ENCODE assay signal across 1 cellular context in genomic region chr20:35277531-35278395, GRCh38.
TF ChIP-seq lines count a peak whose summit lies in the region.

MMP24OS (minus strand) TSS chr20:35278122; CDS start chr20:35277929, 193 bp downstream.

TF ChIP-seq in K562, 482 proteins besides CTCF, POLR2A, EP300 and RAD21 (continued from another document and continues in another):
- no peak for TF ChIP-seq HNRNPK (IDR thresholded peaks at IDR 0.05; ENCODE audit: low read depth, low read length, poor library complexity, severe bottlenecking)
- TF ChIP-seq ZNF217 (CRISPR knock-in tag; IDR thresholded peaks at IDR 0.05): no peak
- peak in 1 of 2 experiments; percentile 25 for TF ChIP-seq E2F6 (IDR thresholded peaks at IDR 0.05; ENCODE audit: borderline replicate concordance in 1 of 2, extremely low read depth in 1 of 2, insufficient read depth in 1 of 2, insufficient read length in 1 of 2, low read depth in 1 of 2, low read length in 1 of 2, poor library complexity in 1 of 2, severe bottlenecking in 1 of 2)
- peak; percentile 86 for TF ChIP-seq ZBTB33 (CRISPR knock-in tag; IDR thresholded peaks at IDR 0.05)
- TF ChIP-seq ZBTB26 (CRISPR knock-in tag; IDR thresholded peaks at IDR 0.05): no peak
- TF ChIP-seq RBM39 (optimal IDR thresholded peaks at IDR 0.05; ENCODE audit: low read depth, low read length): no peak
- TF ChIP-seq ZNF175 (CRISPR knock-in tag; IDR thresholded peaks at IDR 0.05; ENCODE audit: low read depth): no peak
- no peak for TF ChIP-seq PTTG1 (tag; IDR thresholded peaks at IDR 0.05; ENCODE audit: low read depth)
- TF ChIP-seq ZNF124 (CRISPR knock-in tag; IDR thresholded peaks at IDR 0.05): no peak
- TF ChIP-seq TBP (optimal IDR thresholded peaks at IDR 0.05; ENCODE audit: low read depth, low read length): peak; percentile 52
- peak; percentile 73 for TF ChIP-seq GABPA (tag; conservative IDR thresholded peaks at IDR 0.05; ENCODE audit: low read depth)
- no peak for TF ChIP-seq SMC3 (conservative IDR thresholded peaks at IDR 0.05; ENCODE audit: insufficient read depth, low read depth, low read length)
- no peak for TF ChIP-seq ZNF586 (CRISPR knock-in tag; conservative IDR thresholded peaks at IDR 0.05)
- TF ChIP-seq SAP30 (IDR thresholded peaks at IDR 0.05; ENCODE audit: borderline replicate concordance, insufficient read depth, low read depth, low read length, poor library complexity, severe bottlenecking): peak; percentile 15
- no peak for TF ChIP-seq RFX5 (IDR thresholded peaks at IDR 0.05; ENCODE audit: low read depth, low read length)
- no peak for TF ChIP-seq HNRNPL (IDR thresholded peaks at IDR 0.05; ENCODE audit: low read depth, low read length)
- no peak for TF ChIP-seq E4F1 (CRISPR knock-in tag; IDR thresholded peaks at IDR 0.05; ENCODE audit: borderline replicate concordance)
- TF ChIP-seq SNIP1 (IDR thresholded peaks at IDR 0.05; ENCODE audit: low read depth): no peak
- no peak for TF ChIP-seq ZNF24 (IDR thresholded peaks at IDR 0.05)
- no peak for TF ChIP-seq MITF (IDR thresholded peaks at IDR 0.05)
- TF ChIP-seq KDM5B (IDR thresholded peaks at IDR 0.05; ENCODE audit: insufficient replicate concordance, low read depth, low read length): peak; percentile 59
- 0 out of 4 replicates have a peak, but pooled peaks of 1 of the 2 experiments have one; percentile 48 for TF ChIP-seq MNT (conservative IDR thresholded peaks at IDR 0.05)
- TF ChIP-seq HES1 (IDR thresholded peaks at IDR 0.05; ENCODE audit: low read depth): no peak
- TF ChIP-seq POLR3A (IDR thresholded peaks at IDR 0.05; ENCODE audit: borderline replicate concordance, extremely low read depth, insufficient read depth, insufficient read length): no peak
- no peak for TF ChIP-seq ZC3H8 (IDR thresholded peaks at IDR 0.05)
- no peak for TF ChIP-seq SMARCC2 (IDR thresholded peaks at IDR 0.05; ENCODE audit: low read depth)
- TF ChIP-seq NFRKB (IDR thresholded peaks at IDR 0.05; ENCODE audit: low read depth): no peak
- no peak for TF ChIP-seq ZNF239 (CRISPR knock-in tag; IDR thresholded peaks at IDR 0.05)
- TF ChIP-seq TRIM24 (IDR thresholded peaks at IDR 0.05): no peak
- no peak for TF ChIP-seq ZNF717 (CRISPR knock-in tag; IDR thresholded peaks at IDR 0.05)
- no peak for TF ChIP-seq TFE3 (CRISPR knock-in tag; IDR thresholded peaks at IDR 0.05)
- TF ChIP-seq RFX1 (IDR thresholded peaks at IDR 0.05): no peak
- no peak for TF ChIP-seq NR1H2 (CRISPR knock-in tag; IDR thresholded peaks at IDR 0.05)
- TF ChIP-seq TRIM25 (IDR thresholded peaks at IDR 0.05; ENCODE audit: borderline replicate concordance): no peak
- no peak for TF ChIP-seq NFXL1 (CRISPR knock-in tag; IDR thresholded peaks at IDR 0.05)
- TF ChIP-seq ZBTB7A (IDR thresholded peaks at IDR 0.05; ENCODE audit: borderline replicate concordance, control insufficient read depth, low read depth, low read length): peak; percentile 93
- peak; percentile 29 for TF ChIP-seq MAX (CRISPR knock-in tag; IDR thresholded peaks at IDR 0.05)
- no peak for TF ChIP-seq BRCA1 (IDR thresholded peaks at IDR 0.05)
- no peak for TF ChIP-seq BRCA1 (CRISPR knock-in tag; IDR thresholded peaks at IDR 0.05)
- TF ChIP-seq ZNF174 (CRISPR knock-in tag; IDR thresholded peaks at IDR 0.05): no peak
- peak; percentile 79; the same call in 1 of the 2 replicates for TF ChIP-seq POLR2AphosphoS5 (IDR thresholded peaks at IDR 0.05; ENCODE audit: control insufficient read depth, insufficient read depth, low read depth, low read length)
- TF ChIP-seq TFAM (CRISPR knock-in tag; conservative IDR thresholded peaks at IDR 0.05): no peak
- no peak for TF ChIP-seq KDM4B (IDR thresholded peaks at IDR 0.05; ENCODE audit: borderline replicate concordance in 2 of 2, low read depth in 1 of 2)
- TF ChIP-seq MLLT1 (IDR thresholded peaks at IDR 0.05): no peak
